ENCODE assay signal across 9 cellular contexts in genomic region chr20:3932277-3933073, GRCh38. TPM values are rescaled to one million over a fixed set of nuclear protein-coding genes. Genes with fewer than 3 reads are reported as not detected.
DNase-seq lines count a peak whose midpoint lies in the region; ATAC-seq and FAIRE-seq lines count a peak whose summit lies in the region.
"Had no signal": no experiment of that assay in that cellular context is flagged by ENCODE, and none has a peak within 500 bp of the region (broad histone marks: within the 10 kb centered on the region; RNA-seq: fewer than 3 reads in every experiment).

No MANE protein-coding gene starts in this region.

- ATAC-seq in HG03108 (IDR thresholded peaks at IDR 0.05; ENCODE audit: unreplicated experiment), result no peak

- H3K27ac ChIP-seq in substantia nigra (ENCODE audit: low read depth, low read length, poor library complexity, severe bottlenecking), result peak overlapping the region; percentile 9

- intact Hi-C loops in activated T-helper 2 cell treated with anti-CD3 and anti-CD28 coated beads, Interferon-gamma antibody, Interleukin-2, Interleukin-4, amounts not matched to agents 10 μg/mL and 5 μg/mL and 100 μg/mL, durations not matched to agents 14 hours and 24 hours and 36 hours (cut with micrococcal nuclease), result no loop called here

- H3K4me3 Mint-ChIP-seq in activated T-helper 2 cell treated with anti-CD3 and anti-CD28 coated beads, Interferon-gamma antibody, Interleukin-2, Interleukin-4, amounts not matched to agents 10 μg/mL and 5 μg/mL and 100 μg/mL, durations not matched to agents 14 hours and 24 hours and 36 hours (ENCODE audit: low read depth), result no peak overlapping the region

- H3K27ac Mint-ChIP-seq in activated T-helper 2 cell treated with anti-CD3 and anti-CD28 coated beads, Interferon-gamma antibody, Interleukin-2, Interleukin-4, amounts not matched to agents 10 μg/mL and 5 μg/mL and 100 μg/mL, durations not matched to agents 14 hours and 24 hours and 36 hours, result peak overlapping the region; percentile 46

- peaks cover 11% of the 10 kb centered on the region for H3K4me1 Mint-ChIP-seq in activated T-helper 2 cell treated with anti-CD3 and anti-CD28 coated beads, Interferon-gamma antibody, Interleukin-2, Interleukin-4, amounts not matched to agents 10 μg/mL and 5 μg/mL and 100 μg/mL, durations not matched to agents 14 hours and 24 hours and 36 hours (ENCODE audit: low read depth)

- H3K9me3 Mint-ChIP-seq in activated T-helper 2 cell treated with anti-CD3 and anti-CD28 coated beads, Interferon-gamma antibody, Interleukin-2, Interleukin-4, amounts not matched to agents 10 μg/mL and 5 μg/mL and 100 μg/mL, durations not matched to agents 14 hours and 24 hours and 36 hours, result no peaks in the 10 kb centered on the region

- H3K27me3 Mint-ChIP-seq in activated T-helper 2 cell treated with anti-CD3 and anti-CD28 coated beads, Interferon-gamma antibody, Interleukin-2, Interleukin-4, amounts not matched to agents 10 μg/mL and 5 μg/mL and 100 μg/mL, durations not matched to agents 14 hours and 24 hours and 36 hours (ENCODE audit: low read depth), result no peaks in the 10 kb centered on the region

- H3K36me3 Mint-ChIP-seq in activated T-helper 2 cell treated with anti-CD3 and anti-CD28 coated beads, Interferon-gamma antibody, Interleukin-2, Interleukin-4, amounts not matched to agents 10 μg/mL and 5 μg/mL and 100 μg/mL, durations not matched to agents 14 hours and 24 hours and 36 hours (ENCODE audit: low read depth), result peaks cover 25% of the 10 kb centered on the region

- no peak for FAIRE-seq in HTR-8/SVneo (lab: Jason Lieb, UNC)

- DNase-seq in NCI-H82 (lab: John Stamatoyannopoulos, UW), result peak; percentile 13
- DNase-seq in NCI-H82 treated with DMSO at 0.1 percent for 48 hours (lab: John Stamatoyannopoulos, UW; ENCODE audit: unreplicated experiment), result no peak
- DNase-seq in activated T-helper 2 cell treated with anti-CD3 and anti-CD28 coated beads, Interferon-gamma antibody, Interleukin-2, Interleukin-4, amounts not matched to agents 10 μg/mL and 5 μg/mL and 100 μg/mL, durations not matched to agents 14 hours and 24 hours and 36 hours (ENCODE audit: low spot score), result no peak
- peak; percentile 49 for DNase-seq in hepatic stellate cell (ENCODE audit: low spot score)
- peak in 1 of 49 donors; percentile 55 for DNase-seq in substantia nigra (lab: John Stamatoyannopoulos, UW)
- DNase-seq in T-helper 9 cell, result no peak
- DNase-seq in HTR-8/SVneo (ENCODE audit: insufficient read length, low spot score), result no peak
- DNase-seq: activated CD8-positive, alpha-beta memory T cell treated with anti-CD3 and anti-CD28 coated beads, Interleukin-2, amount 50 U/mL, for 48 hours had no signal

RNA-seq across cellular contexts. Expression of gene PANK2, which starts 43.3 kb away (rescaled TPM):
- 49.2 and 51.4 TPM in 2 replicates for total RNA-seq in activated T-helper 2 cell treated with anti-CD3 and anti-CD28 coated beads, Interferon-gamma antibody, Interleukin-2, Interleukin-4, amounts not matched to agents 10 μg/mL and 5 μg/mL and 100 μg/mL, durations not matched to agents 14 hours and 24 hours and 36 hours

Comparison
In these comparisons a context has a peak if more than half of its experiments do, and no peak if none do; other contexts are left out.
1. DNase-seq: peak in NCI-H82 (single experiment) and hepatic stellate cell (single experiment); none in NCI-H82 treated with DMSO at 0.1 percent for 48 hours (single experiment), activated T-helper 2 cell treated with anti-CD3 and anti-CD28 coated beads, Interferon-gamma antibody, Interleukin-2, Interleukin-4, amounts not matched to agents 10 μg/mL and 5 μg/mL and 100 μg/mL, durations not matched to agents 14 hours and 24 hours and 36 hours (single experiment), T-helper 9 cell (single experiment) and HTR-8/SVneo (single experiment).